ENCODE assay signal across 8 cellular contexts in the genomic region with DNA sequence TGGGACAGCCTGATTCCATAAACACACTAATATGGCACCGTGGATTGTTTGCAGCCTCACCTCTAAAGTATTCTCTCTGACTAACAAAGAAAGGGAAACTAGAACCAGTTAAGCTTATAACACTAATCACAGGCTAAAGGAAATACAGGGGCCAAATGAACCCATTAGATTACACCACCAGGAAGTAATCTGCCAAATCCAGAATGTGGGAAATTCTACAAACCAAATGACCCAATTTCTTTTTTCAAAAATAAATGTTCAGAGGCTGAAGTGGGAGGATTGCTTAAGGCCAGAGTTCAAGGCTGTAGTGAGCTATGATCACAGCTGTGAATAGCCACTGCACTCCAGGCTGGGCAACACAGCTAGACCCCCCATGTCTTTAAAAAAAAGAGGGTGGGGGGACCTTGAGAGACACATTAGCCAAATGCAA. TPM values are rescaled to one million over a fixed set of nuclear protein-coding genes. Genes with fewer than 3 reads are reported as not detected.
A peak's percentile ranks its signal among the peaks of the same experiment; 100 is the strongest.
DNase-seq lines count a peak whose midpoint lies in the region; ATAC-seq, FAIRE-seq and TF ChIP-seq lines count a peak whose summit lies in the region.

No MANE protein-coding gene starts in this region.

- H2AFZ ChIP-seq in astrocyte (ENCODE audit: low read depth, low read length): no peak overlapping the region

- H4K20me1 ChIP-seq in astrocyte (ENCODE audit: insufficient read depth, low read length): no peaks in the 10 kb centered on the region

- H3K4me3 Mint-ChIP-seq in Caco-2 (ENCODE audit: unreplicated experiment) (peak overlapping the region; percentile 89), astrocyte (ENCODE audit: unreplicated experiment) (peak overlapping the region; percentile 88), type B pancreatic cell (peak overlapping the region; percentile 86)

- H3K27ac Mint-ChIP-seq in Caco-2 (ENCODE audit: unreplicated experiment): peak overlapping the region; percentile 91
- H3K27ac Mint-ChIP-seq in astrocyte (ENCODE audit: unreplicated experiment): no peak overlapping the region
- peak overlapping the region; percentile 93 for H3K27ac Mint-ChIP-seq in type B pancreatic cell

- DNase-seq in Caco-2 (no peak), astrocyte (ENCODE audit: low read depth) (peak; percentile 29), right lobe of liver (no peak), type B pancreatic cell (ENCODE audit: extremely low spot score, unreplicated experiment) (no peak), medulla oblongata (ENCODE audit: extremely low spot score) (no peak), germinal center (ENCODE audit: low spot score) (no peak)
- DNase-seq in effector CD8-positive, alpha-beta T cell (lab: John Stamatoyannopoulos, UW): no peak

- H3K4me3 ChIP-seq in Caco-2 (ENCODE audit: low read depth, low read length): peak overlapping the region; percentile 87; the same call in 1 of the 2 replicates
- H3K4me3 ChIP-seq in HUES6 (ENCODE audit: low read depth, low read length): peak overlapping the region; percentile 81
- H3K4me3 ChIP-seq in astrocyte (ENCODE audit: insufficient read depth, low read depth, low read length): no peak overlapping the region
- peak overlapping the region in 1 of 3 donors; percentile 78 for H3K4me3 ChIP-seq in right lobe of liver

- H3K27me3 Mint-ChIP-seq in Caco-2 (ENCODE audit: insufficient read depth, unreplicated experiment) (no peaks in the 10 kb centered on the region), astrocyte (ENCODE audit: low read depth, unreplicated experiment) (no peaks in the 10 kb centered on the region), type B pancreatic cell (no peaks in the 10 kb centered on the region)

- no peaks in the 10 kb centered on the region for H3K9me3 ChIP-seq in Caco-2
- H3K9me3 ChIP-seq in HUES6 (ENCODE audit: control insufficient read depth, insufficient read depth, low read depth, low read length): no peaks in the 10 kb centered on the region
- no peaks in the 10 kb centered on the region for H3K9me3 ChIP-seq in astrocyte (ENCODE audit: insufficient read depth, low read depth, low read length)
- no peaks in the 10 kb centered on the region for H3K9me3 ChIP-seq in right lobe of liver

- FAIRE-seq in astrocyte (lab: Jason Lieb, UNC): no peak

- no peaks in the 10 kb centered on the region for H3K79me2 ChIP-seq in astrocyte (ENCODE audit: insufficient read depth, low read length)

- no peak for TF ChIP-seq CTCF in Caco-2 (IDR thresholded peaks at IDR 0.05; ENCODE audit: insufficient read depth in 1 of 2, low read depth in 1 of 2, low read length in 1 of 2, severe bottlenecking in 1 of 2, unreplicated experiment in 1 of 2)
- no peak for TF ChIP-seq CTCF in astrocyte (IDR thresholded peaks at IDR 0.05; ENCODE audit: insufficient read depth, low read depth, low read length)
- no peak for TF ChIP-seq CTCF in right lobe of liver (IDR thresholded peaks at IDR 0.05)
- TF ChIP-seq CTCF in type B pancreatic cell (conservative IDR thresholded peaks at IDR 0.05): no peak

- H3K4me1 Mint-ChIP-seq in Caco-2 (ENCODE audit: low read depth, unreplicated experiment): no peaks in the 10 kb centered on the region
- H3K4me1 Mint-ChIP-seq in astrocyte (ENCODE audit: low read depth, unreplicated experiment): peaks cover 2% of the 10 kb centered on the region
- H3K4me1 Mint-ChIP-seq in type B pancreatic cell (ENCODE audit: unreplicated experiment): peaks cover 6% of the 10 kb centered on the region

- peak; percentile 82 for TF ChIP-seq POLR2A in right lobe of liver (IDR thresholded peaks at IDR 0.05)

- H3K27ac ChIP-seq in HUES6 (ENCODE audit: low read depth, low read length) (no peak overlapping the region), astrocyte (ENCODE audit: low read depth, low read length) (no peak overlapping the region), right lobe of liver (peak overlapping the region; percentile 99 to 100 (median 100))

- H3K4me2 ChIP-seq in astrocyte (ENCODE audit: low read length): peak overlapping the region; percentile 91

- no peaks in the 10 kb centered on the region for H3K9me3 Mint-ChIP-seq in Caco-2 (ENCODE audit: unreplicated experiment)
- H3K9me3 Mint-ChIP-seq in astrocyte (ENCODE audit: unreplicated experiment): no peaks in the 10 kb centered on the region
- H3K9me3 Mint-ChIP-seq in type B pancreatic cell: no peaks in the 10 kb centered on the region

- 0% methylated on average over 1 of the region's 1 CpG for WGBS in right lobe of liver (ENCODE audit: insufficient coverage, low coverage, low lambda C conversion rate, missing lambda C conversion rate)

- H3K36me3 Mint-ChIP-seq in Caco-2 (ENCODE audit: insufficient read depth, unreplicated experiment): no peaks in the 10 kb centered on the region
- no peaks in the 10 kb centered on the region for H3K36me3 Mint-ChIP-seq in astrocyte (ENCODE audit: low read depth, unreplicated experiment)
- no peaks in the 10 kb centered on the region for H3K36me3 Mint-ChIP-seq in type B pancreatic cell

- H3K36me3 ChIP-seq in Caco-2 (ENCODE audit: control insufficient read depth, insufficient read depth, low read length) (no peaks in the 10 kb centered on the region), HUES6 (ENCODE audit: control insufficient read depth, insufficient read depth, low read length) (no peaks in the 10 kb centered on the region), astrocyte (ENCODE audit: insufficient read depth, low read length) (no peaks in the 10 kb centered on the region), right lobe of liver (peaks cover 0 to 8% (median 0%) of the 10 kb centered on the region in 4 donors)

- H3K9ac ChIP-seq in HUES6 (ENCODE audit: low read length) (no peak overlapping the region), astrocyte (ENCODE audit: low read length) (no peak overlapping the region)

- no TSS peak for BruUV-seq in Caco-2 (replicated peaks; lab: Mats Ljungman, UMichigan)

- intact Hi-C loops in Caco-2 (cut with micrococcal nuclease; ENCODE audit: unreplicated experiment) (loop anchor here (1.0 to 2.0 kb wide), 3 partner anchors 15 to 73 kb away; no protein-coding TSS in a partner anchor), right lobe of liver (cut with DNase I) (no loop called here)

- POLR2A ChIA-PET in Caco-2 (lab: Charles Lee): no interaction called here

- H3K4me1 ChIP-seq in Caco-2 (peaks cover 25% of the 10 kb centered on the region), HUES6 (ENCODE audit: control insufficient read depth, insufficient read depth, low read length) (peaks cover 25% of the 10 kb centered on the region), astrocyte (ENCODE audit: insufficient read depth, low read length) (peaks cover 4% of the 10 kb centered on the region), right lobe of liver (peaks cover 0 to 26% (median 12%) of the 10 kb centered on the region in 4 donors)

- peak; percentile 6 to 71 (median 29) for ATAC-seq in right lobe of liver

- CTCF ChIA-PET in Caco-2 (lab: Charles Lee): interaction anchor here (0.6 kb wide), 1 partner anchor 483 kb away, joined by 3 read pairs; no protein-coding TSS in a partner anchor

- no peaks in the 10 kb centered on the region for H3K27me3 ChIP-seq in Caco-2 (replicated peaks; ENCODE audit: control insufficient read depth, insufficient read depth, low read length)
- H3K27me3 ChIP-seq in HUES6 (ENCODE audit: control insufficient read depth, insufficient read depth, low read length): no peaks in the 10 kb centered on the region; the same call in 1 of the 2 replicates
- H3K27me3 ChIP-seq in astrocyte (ENCODE audit: insufficient read depth, low read length): no peaks in the 10 kb centered on the region
- no peaks in the 10 kb centered on the region for H3K27me3 ChIP-seq in right lobe of liver

RNA-seq across cellular contexts. Expression of gene MPPE1, which starts 1.5 kb away (rescaled TPM):
- 47.4 and 52.6 TPM in 2 replicates for total RNA-seq in Caco-2 (2022)
- total RNA-seq in astrocyte: 22.8 and 29.4 TPM in 2 replicates
- total RNA-seq in right lobe of liver: 10 to 100 TPM; 23.2 to 40.9 (median 30.7) TPM
- total RNA-seq in type B pancreatic cell (ENCODE audit: low replicate concordance): 35.3 and 35.8 TPM in 2 replicates

RNA-seq across cellular contexts. Expression of gene CHMP1B, which starts 58.4 kb away (rescaled TPM):
- 45.2 and 56.5 TPM in 2 replicates for total RNA-seq in Caco-2 (2022)
- 45.0 and 49.7 TPM in 2 replicates for total RNA-seq in astrocyte
- total RNA-seq in right lobe of liver: 10 to 100 TPM; 13.5 to 22.4 (median 18.2) TPM
- 41.4 and 71.3 TPM in 2 replicates for total RNA-seq in type B pancreatic cell (ENCODE audit: low replicate concordance)

Comparison
In these comparisons a context has a peak if more than half of its experiments do, and no peak if none do; other contexts are left out.
1. H3K27ac ChIP-seq: peak in right lobe of liver (3 of 3); none in HUES6 (single experiment) and astrocyte (single experiment).
2. Peak in every context shown above with its lines, with median percentiles within 50 percentile points of each other: H3K4me3 Mint-ChIP-seq.